Comparison of ENCODE assay signal across 10 cellular contexts in the genomic region with DNA sequence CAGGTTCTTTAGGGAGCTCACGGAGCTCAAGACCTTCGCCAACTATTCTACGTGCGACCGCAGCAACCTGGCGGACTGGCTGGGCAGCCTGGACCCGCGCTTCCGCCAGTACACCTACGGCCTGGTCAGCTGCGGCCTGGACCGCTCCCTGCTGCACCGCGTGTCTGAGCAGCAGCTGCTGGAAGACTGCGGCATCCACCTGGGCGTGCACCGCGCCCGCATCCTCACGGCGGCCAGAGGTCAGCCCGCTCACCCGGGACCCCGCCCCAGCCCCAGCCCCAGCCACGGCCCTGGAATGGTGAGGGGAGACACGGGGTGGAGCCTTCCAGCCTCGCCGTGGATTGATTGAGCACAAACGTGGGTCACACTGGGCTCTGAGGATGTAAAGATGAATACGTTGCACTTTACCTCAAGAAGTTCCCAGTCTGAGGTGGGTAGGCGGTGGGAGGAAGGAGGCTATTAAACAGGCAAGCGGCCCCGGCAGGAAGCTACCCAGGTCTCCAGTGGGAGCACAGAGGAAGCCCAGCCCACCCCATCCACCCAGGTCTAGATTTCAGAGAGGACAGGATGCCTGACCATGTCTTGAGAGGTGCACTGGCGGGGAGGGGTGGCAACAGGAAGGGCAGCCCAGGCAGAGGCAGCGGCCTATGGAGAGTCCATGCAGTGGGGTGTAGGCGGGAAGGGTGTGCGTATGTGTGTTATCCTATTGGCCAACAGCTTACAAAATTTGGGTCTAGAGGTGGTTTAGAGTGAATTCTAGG. TPM values are rescaled to one million over a fixed set of nuclear protein-coding genes. Genes with fewer than 3 reads are reported as not detected.
DNase-seq lines count a peak whose midpoint lies in the region; ATAC-seq and TF ChIP-seq lines count a peak whose summit lies in the region.
"Had no signal": no experiment of that assay in that cellular context is flagged by ENCODE, and none has a peak within 500 bp of the region (broad histone marks: within the 10 kb centered on the region; RNA-seq: fewer than 3 reads in every experiment).

No MANE protein-coding gene starts in this region.

- H3K27me3 ChIP-seq in upper lobe of left lung: no peaks in the 10 kb centered on the region

- peak overlapping the region; percentile 70 to 95 for H3K4me3 Mint-ChIP-seq in activated T-cell treated with anti-CD3 and anti-CD28 coated beads, Interleukin-2, amount 50 U/mL, for 72 hours

- H3K4me1 Mint-ChIP-seq in activated T-cell treated with anti-CD3 and anti-CD28 coated beads, Interleukin-2, amount 50 U/mL, for 72 hours (ENCODE audit: low read depth): peaks cover 34% of the 10 kb centered on the region

- H3K27ac Mint-ChIP-seq in activated T-cell treated with anti-CD3 and anti-CD28 coated beads, Interleukin-2, amount 50 U/mL, for 72 hours: no peak overlapping the region

- no peak for TF ChIP-seq EP300 in upper lobe of left lung (IDR thresholded peaks at IDR 0.05)

- H3K9me3 ChIP-seq in upper lobe of left lung: no peaks in the 10 kb centered on the region

- WGBS in upper lobe of left lung, 2 donors: 53 to 65% methylated on average over 14 to 17 of the region's 37 CpGs

- no peaks in the 10 kb centered on the region for H3K9me3 Mint-ChIP-seq in activated T-cell treated with anti-CD3 and anti-CD28 coated beads, Interleukin-2, amount 50 U/mL, for 72 hours

- H3K4me1 ChIP-seq in upper lobe of left lung: peaks cover 16 to 40% (median 33%) of the 10 kb centered on the region in 4 donors

- H3K27ac ChIP-seq in upper lobe of left lung: peak overlapping the region; percentile 22 to 75 (median 58)

- DNase-seq in Right ventricle myocardium superior (no peak), cardiac septum (ENCODE audit: low spot score) (no peak), left kidney (ENCODE audit: low read depth, low spot score) (peak; percentile 35), upper lobe of left lung (peak; percentile 46 to 88), activated gamma-delta T cell treated with Interleukin-2 at 50 U/mL for 16 hours (no peak), DMS153 treated with DMSO at 0.1 percent for 48 hours (lab: John Stamatoyannopoulos, UW; ENCODE audit: unreplicated experiment) (no peak)
- DNase-seq in activated T-cell treated with anti-CD3 and anti-CD28 coated beads, Interleukin-2, amount 50 U/mL, for 72 hours: peak in 1 of 2 donors; percentile 26

- TF ChIP-seq CTCF in upper lobe of left lung (IDR thresholded peaks at IDR 0.05): no peak

- peak; percentile 26 for ATAC-seq in Right ventricle myocardium superior (ENCODE audit: poor library complexity)
- peak; percentile 25 to 45 for ATAC-seq in activated T-cell treated with anti-CD3 and anti-CD28 coated beads, Interleukin-2, amount 50 U/mL, for 72 hours (replicated peaks in 1 of 2)
- peak; percentile 3 to 35 for ATAC-seq in upper lobe of left lung (ENCODE audit: low FRiP score in 2 of 2)
- no peak for ATAC-seq in HG03025 (IDR thresholded peaks at IDR 0.05; ENCODE audit: low FRiP score, unreplicated experiment)

- H3K36me3 Mint-ChIP-seq in activated T-cell treated with anti-CD3 and anti-CD28 coated beads, Interleukin-2, amount 50 U/mL, for 72 hours (ENCODE audit: insufficient read depth in 2 of 2): peaks cover 0 to 11% of the 10 kb centered on the region in 2 donors

- H3K4me3 ChIP-seq in upper lobe of left lung: peak overlapping the region; percentile 36 to 71 (median 60)

- peaks cover 6% of the 10 kb centered on the region for H3K27me3 Mint-ChIP-seq in activated T-cell treated with anti-CD3 and anti-CD28 coated beads, Interleukin-2, amount 50 U/mL, for 72 hours (ENCODE audit: low read depth)

- H3K36me3 ChIP-seq in upper lobe of left lung: peaks cover 6 to 25% (median 16%) of the 10 kb centered on the region in 4 donors

- TF ChIP-seq POLR2A in upper lobe of left lung (IDR thresholded peaks at IDR 0.05): no peak

- intact Hi-C loops in Right ventricle myocardium superior (cut with DNase I) (no loop called here), cardiac septum (cut with DNase I) (no loop called here)

RNA-seq across cellular contexts. Expression of a gene that starts 13.7 kb away (rescaled TPM):
- 5.0 TPM for total RNA-seq in Right ventricle myocardium superior
- total RNA-seq in cardiac septum: 10.4 TPM
- 10 to 100 TPM; 22.4 to 24.3 TPM for total RNA-seq in activated T-cell treated with anti-CD3 and anti-CD28 coated beads, Interleukin-2, amount 50 U/mL, for 72 hours
- total RNA-seq in upper lobe of left lung: 10 to 100 TPM; 10.3 to 33.5 (median 13.9) TPM

RNA-seq across cellular contexts. Expression of a gene that starts 15.1 kb away (rescaled TPM):
- total RNA-seq in Right ventricle myocardium superior (30.2 TPM), cardiac septum (48.2 TPM), upper lobe of left lung (1 to 10 TPM in 4 of 6 donors, under 1 TPM in 1, not detected in 1; 0.67 to 6.4 (median 2.3) TPM)
- under 1 TPM; 0.19 to 0.30 TPM for total RNA-seq in activated T-cell treated with anti-CD3 and anti-CD28 coated beads, Interleukin-2, amount 50 U/mL, for 72 hours
- total RNA-seq: Daoy had no signal

RNA-seq across cellular contexts. Expression of a gene that starts 20.2 kb away (rescaled TPM):
- total RNA-seq in Right ventricle myocardium superior: not detected
- not detected for total RNA-seq in cardiac septum
- not detected for total RNA-seq in activated T-cell treated with anti-CD3 and anti-CD28 coated beads, Interleukin-2, amount 50 U/mL, for 72 hours
- not detected for total RNA-seq in upper lobe of left lung
- total RNA-seq: Daoy, NCI-H460 had no signal

RNA-seq across cellular contexts. Expression of a gene that starts 20.8 kb away (rescaled TPM):
- total RNA-seq in Right ventricle myocardium superior: 6.3 TPM
- 2.7 TPM for total RNA-seq in cardiac septum
- total RNA-seq in activated T-cell treated with anti-CD3 and anti-CD28 coated beads, Interleukin-2, amount 50 U/mL, for 72 hours: 1 to 10 TPM; 2.1 TPM
- total RNA-seq in upper lobe of left lung: 10 to 100 TPM; 15.0 to 44.0 (median 19.8) TPM

RNA-seq across cellular contexts. Expression of a gene that starts 27.9 kb away (rescaled TPM):
- 158 TPM for total RNA-seq in Right ventricle myocardium superior
- total RNA-seq in cardiac septum: 127 TPM
- 10 to 100 TPM; 78.2 to 91.2 TPM for total RNA-seq in activated T-cell treated with anti-CD3 and anti-CD28 coated beads, Interleukin-2, amount 50 U/mL, for 72 hours
- total RNA-seq in upper lobe of left lung: 10 to 100 TPM; 50.3 to 74.5 (median 60.0) TPM

Comparison
In these comparisons a context has a peak if more than half of its experiments do, and no peak if none do; other contexts are left out.
1. DNase-seq: peak in left kidney (single experiment) and upper lobe of left lung (2 of 2); none in Right ventricle myocardium superior (single experiment), cardiac septum (single experiment), activated gamma-delta T cell treated with Interleukin-2 at 50 U/mL for 16 hours (single experiment) and DMS153 treated with DMSO at 0.1 percent for 48 hours (single experiment).